Comparison of ENCODE assay signal across 14 cellular contexts in the genomic region with DNA sequence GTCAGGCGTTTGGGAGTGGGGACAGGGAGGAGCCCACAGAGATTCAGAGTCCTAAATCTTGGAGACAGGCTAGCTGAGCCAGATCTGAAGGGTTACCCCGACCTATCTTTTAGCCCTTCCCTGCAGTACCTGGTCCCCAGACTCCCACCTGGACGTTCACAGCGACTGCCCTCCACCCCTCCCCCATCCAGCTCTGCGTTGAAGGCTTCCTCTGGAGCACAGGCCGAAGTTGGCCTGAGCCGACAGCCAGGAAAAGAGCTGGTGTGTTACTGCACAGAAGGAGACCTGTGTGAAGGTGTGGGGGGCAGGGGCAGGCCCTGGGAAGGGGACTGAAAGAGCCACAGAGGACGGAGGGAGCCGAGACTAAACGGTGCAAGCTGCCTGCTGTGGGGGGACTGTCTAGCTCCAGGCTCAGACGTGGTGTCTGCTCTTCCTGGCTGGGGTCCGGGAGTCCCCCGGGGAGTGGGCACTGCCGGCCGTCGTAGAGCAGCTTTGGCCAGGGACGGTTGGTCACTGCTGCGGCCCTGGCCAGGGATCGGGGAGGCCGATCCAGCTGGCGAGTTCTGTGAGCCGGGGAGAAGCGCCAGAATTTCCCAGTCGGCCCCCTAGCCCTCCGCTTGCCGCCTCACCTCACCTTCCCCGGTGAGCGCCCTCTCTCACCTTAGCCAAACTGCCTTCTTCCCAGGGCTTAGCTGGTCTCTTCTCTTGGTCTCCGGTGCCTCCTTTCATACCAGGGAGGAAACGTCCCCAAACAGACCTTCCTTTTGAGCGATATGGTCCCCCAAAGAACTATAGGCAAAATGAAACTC. TPM values are rescaled to one million over a fixed set of nuclear protein-coding genes. Genes with fewer than 3 reads are reported as not detected.
DNase-seq lines count a peak whose midpoint lies in the region; ATAC-seq, FAIRE-seq and TF ChIP-seq lines count a peak whose summit lies in the region.
"Had no signal": no experiment of that assay in that cellular context is flagged by ENCODE, and none has a peak within 500 bp of the region (broad histone marks: within the 10 kb centered on the region; RNA-seq: fewer than 3 reads in every experiment).

No MANE protein-coding gene starts in this region.

- H3K9ac ChIP-seq in PC-3 (ENCODE audit: low read length), result no peak overlapping the region

- H3K4me2 ChIP-seq in PC-3 (ENCODE audit: low read length), result peak overlapping the region; percentile 93

- no peak for FAIRE-seq in frontal cortex (lab: Jason Lieb, UNC)
- FAIRE-seq: islet of Langerhans had no signal

- POLR2A ChIA-PET in PC-3 (lab: Charles Lee; ENCODE audit: unreplicated experiment), result no interaction called here

- H3K4me3 ChIP-seq in PC-3 (ENCODE audit: low read length) (peak overlapping the region; percentile 72), iPS-11a (ENCODE audit: low read depth, low read length) (peak overlapping the region; percentile 30), psoas muscle (peak overlapping the region; percentile 66)

- H3F3A ChIP-seq in PC-3 (ENCODE audit: low read length, unreplicated experiment), result no peaks in the 10 kb centered on the region

- CTCF ChIA-PET in PC-3 (lab: Charles Lee), result no interaction called here

- H2AFZ ChIP-seq in PC-3 (ENCODE audit: low read length), result peak overlapping the region; percentile 73; the same call in 1 of the 2 replicates

- no peaks in the 10 kb centered on the region for H3K9me3 ChIP-seq in PC-3 (ENCODE audit: low read length)
- H3K9me3 ChIP-seq in psoas muscle, result no peaks in the 10 kb centered on the region

- ATAC-seq in PC-3 (no peak), psoas muscle (no peak), GM18519 (IDR thresholded peaks at IDR 0.05; ENCODE audit: low FRiP score, unreplicated experiment) (no peak)

- H3K27me3 ChIP-seq in PC-3 (ENCODE audit: low read length) (peaks cover 37% of the 10 kb centered on the region), psoas muscle (ENCODE audit: insufficient read depth in 3 of 3, low read length in 2 of 3) (peaks cover 0 to 60% (median 19%) of the 10 kb centered on the region in 3 donors)

- H3K4me1 ChIP-seq in PC-3 (ENCODE audit: insufficient read depth, low read length), result peaks cover 33% of the 10 kb centered on the region
- peaks cover 40% of the 10 kb centered on the region for H3K4me1 ChIP-seq in psoas muscle

- no TSS peak for BruUV-seq in PC-3 (replicated peaks; lab: Mats Ljungman, UMichigan)

- no peaks in the 10 kb centered on the region for H3K9me2 ChIP-seq in PC-3 (replicated peaks; ENCODE audit: low read length)

- intact Hi-C loops in PC-3 (cut with micrococcal nuclease), result loop anchor here (5.0 kb wide), 1 partner anchor 43 kb away; the partner anchor contains the start of gene TMEM106C
- intact Hi-C loops in psoas muscle (cut with DNase I), result no loop called here

- peak in 2 of 3 experiments; percentile 86 to 89 for DNase-seq in NCI-H1417 (lab: John Stamatoyannopoulos, UW)
- no peak for DNase-seq in NCI-H1417 treated with DMSO at 0.1 percent for 48 hours (lab: John Stamatoyannopoulos, UW)
- DNase-seq in PC-3, result no peak
- DNase-seq in psoas muscle, result no peak
- DNase-seq in globus pallidus (ENCODE audit: low spot score), result no peak
- DNase-seq in frontal cortex (ENCODE audit: low spot score in 2 of 2), result no peak
- DNase-seq: 8988T, NCI-H1694 treated with DMSO at 0.1 percent for 48 hours, occipital lobe, OCI-M1, T1000 had no signal

- 30 to 38% (median 37%) methylated on average over 30 to 31 of the region's 31 CpGs for WGBS in psoas muscle, 3 donors

- H3K36me3 ChIP-seq in PC-3 (ENCODE audit: low read depth, low read length), result no peaks in the 10 kb centered on the region
- H3K36me3 ChIP-seq in psoas muscle (ENCODE audit: insufficient read depth in 1 of 2, low read depth in 1 of 2), result no peaks in the 10 kb centered on the region

- no peak for TF ChIP-seq CTCF in PC-3 (conservative IDR thresholded peaks at IDR 0.05; ENCODE audit: low read depth, low read length)
- no peak for TF ChIP-seq CTCF in psoas muscle (IDR thresholded peaks at IDR 0.05)

- no peaks in the 10 kb centered on the region for H3K79me2 ChIP-seq in PC-3 (ENCODE audit: low read length)

- H3K27ac ChIP-seq in PC-3 (ENCODE audit: low read length) (no peak overlapping the region), psoas muscle (no peak overlapping the region)

- H4K20me1 ChIP-seq in PC-3 (ENCODE audit: low read length), result no peaks in the 10 kb centered on the region

RNA-seq across cellular contexts. Expression of gene COL2A1, which starts 0.9 kb away (rescaled TPM):
- total RNA-seq in PC-3 (2014; rRNA removed) (6.7 TPM in 2 replicates), psoas muscle (under 1 TPM in 1 of 4 donors, not detected in 3; 0.06 TPM), frontal cortex (0.82 TPM)
- under 1 TPM in 2 of 3 donors, not detected in 1; 0.07 to 0.41 TPM for polyA plus RNA-seq in psoas muscle

RNA-seq across cellular contexts. Expression of gene TMEM106C, which starts 41.7 kb away (rescaled TPM):
- 114 and 166 TPM in 2 replicates for total RNA-seq in PC-3 (2014; rRNA removed)
- total RNA-seq in psoas muscle, result 10 to 100 TPM in 3 of 4 donors, 1 to 10 TPM in 1; 7.7 to 15.8 (median 12.6) TPM
- 10 to 100 TPM; 14.3 to 33.4 (median 14.7) TPM for polyA plus RNA-seq in psoas muscle
- total RNA-seq in frontal cortex, result 59.1 TPM

Comparison
In these comparisons a context has a peak if more than half of its experiments do, and no peak if none do; other contexts are left out.
1. DNase-seq: peak in NCI-H1417 (2 of 3); none in NCI-H1417 treated with DMSO at 0.1 percent for 48 hours (single experiment), PC-3 (single experiment), psoas muscle (0 of 2), globus pallidus (single experiment) and frontal cortex (0 of 2).
2. Peak in every context shown above with its lines, with median percentiles within 50 percentile points of each other: H3K4me3 ChIP-seq.